22 cellular contexts compared by ENCODE assay signal in the genomic region with DNA sequence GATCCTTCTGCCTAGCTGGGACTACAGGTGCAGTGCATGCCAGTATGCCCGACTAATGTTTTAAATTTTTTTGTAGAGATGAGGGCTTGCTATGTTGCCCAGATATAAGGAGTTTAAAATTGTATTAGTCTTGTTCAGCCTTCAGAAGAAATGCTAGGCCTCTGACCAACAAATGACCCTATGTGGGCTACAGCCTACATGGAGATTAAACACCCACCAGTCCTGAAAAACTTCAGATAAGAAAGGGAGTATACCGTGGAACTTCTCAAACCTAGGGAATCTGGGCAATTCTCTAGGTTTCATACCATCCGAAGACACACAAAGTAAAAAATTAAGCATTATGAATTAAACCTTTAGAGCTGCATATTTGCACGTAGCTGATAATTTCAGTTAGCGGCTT.
"Had no signal": no experiment of that assay in that cellular context is flagged by ENCODE, and none has a peak within 500 bp of the region (broad histone marks: within the 10 kb centered on the region; RNA-seq: fewer than 3 reads in every experiment).

No MANE protein-coding gene starts in this region.

- FAIRE-seq: colon, frontal cortex, pancreas had no signal

- ATAC-seq: left colon; left ventricle myocardium superior; lower lobe of right lung; natural killer cell; pancreas; sciatic nerve; stimulated activated effector memory CD8-positive, alpha-beta T cell treated with anti-CD3 and anti-CD28 coated beads, Interleukin-12 subunit alpha, Interleukin-12 subunit beta, amount 100 ng/mL, for 72 hours had no signal

- DNase-seq: dorsolateral prefrontal cortex; effector CD4-positive, alpha-beta T cell; hypothalamus; immature natural killer cell; islet precursor cell; kidney glomerular epithelial cell; left colon; left ventricle myocardium superior; lower lobe of right lung; natural killer cell; occipital lobe; pancreas; stimulated activated CD4-positive, alpha-beta T cell treated with anti-CD3 and anti-CD28 coated beads, Interleukin-2, amount 100 ng/mL, for 24 hours; stimulated activated CD4-positive, alpha-beta T cell treated with anti-CD3 and anti-CD28 coated beads, Interleukin-4, amount 100 ng/mL, for 24 hours; stimulated activated naive CD4-positive, alpha-beta T cell treated with Interleukin-2 at 50 U/mL for 16 hours; stomach; thyroid gland had no signal

- H3K27ac ChIP-seq: dorsolateral prefrontal cortex, lower lobe of right lung, pancreas, stomach, thyroid gland had no signal

- H3K36me3 Mint-ChIP-seq: immature natural killer cell, natural killer cell had no signal

- H3K4me3 ChIP-seq: dorsolateral prefrontal cortex, lower lobe of right lung, pancreas, stomach, thyroid gland had no signal

- H3K4me1 ChIP-seq: pancreas had no signal

- H3K27me3 ChIP-seq: dorsolateral prefrontal cortex, pancreas, stomach, thyroid gland had no signal

- H3K4me3 Mint-ChIP-seq: immature natural killer cell; natural killer cell; stimulated activated effector memory CD8-positive, alpha-beta T cell treated with anti-CD3 and anti-CD28 coated beads, Interleukin-12 subunit alpha, Interleukin-12 subunit beta, amount 100 ng/mL, for 72 hours; type B pancreatic cell had no signal

- H3K27ac Mint-ChIP-seq: immature natural killer cell; natural killer cell; stimulated activated effector memory CD8-positive, alpha-beta T cell treated with anti-CD3 and anti-CD28 coated beads, Interleukin-12 subunit alpha, Interleukin-12 subunit beta, amount 100 ng/mL, for 72 hours; type B pancreatic cell had no signal

- H3K36me3 ChIP-seq: lower lobe of right lung, pancreas, stomach, thyroid gland had no signal

- H3K9me3 ChIP-seq: lower lobe of right lung, pancreas, stomach, thyroid gland had no signal

- H3K9me3 Mint-ChIP-seq: immature natural killer cell, natural killer cell, type B pancreatic cell had no signal

- H3K27me3 Mint-ChIP-seq: type B pancreatic cell had no signal
